In the genomic region with DNA sequence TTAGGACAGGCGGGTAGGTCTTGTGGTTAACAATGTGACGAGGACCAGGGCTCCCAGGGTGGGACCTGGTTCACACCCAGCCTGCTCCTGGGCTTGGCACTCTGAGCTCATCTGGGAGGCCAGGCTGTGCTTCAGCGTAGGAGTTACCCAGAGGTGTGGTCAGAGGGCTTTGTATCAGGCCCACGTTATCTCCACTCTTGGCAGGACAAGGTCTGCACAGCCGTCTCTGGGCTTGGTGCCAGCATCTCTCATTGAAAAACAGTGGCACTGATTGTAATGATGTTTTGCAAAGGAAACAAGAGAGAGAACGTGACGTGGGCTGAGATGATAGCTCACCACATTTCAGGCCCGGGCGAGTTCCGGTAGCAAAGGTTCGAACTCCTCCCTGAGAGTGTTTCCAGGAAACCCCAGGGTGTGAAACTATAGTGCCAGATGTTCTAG, we compare ENCODE assay signal across 7 cellular contexts.
DNase-seq lines count a peak whose midpoint lies in the region; ATAC-seq and TF ChIP-seq lines count a peak whose summit lies in the region.

No MANE protein-coding gene starts in this region.

- H3K4me3 Mint-ChIP-seq in activated CD4-positive, alpha-beta T cell treated with anti-CD3 and anti-CD28 coated beads, Interleukin-2, amount 10 ng/mL, durations not matched to agents 7 days and 5 days: peak overlapping the region; percentile 4

- H3K27me3 ChIP-seq in colonic mucosa: no peaks in the 10 kb centered on the region

- H3K27me3 Mint-ChIP-seq in activated CD4-positive, alpha-beta T cell treated with anti-CD3 and anti-CD28 coated beads, Interleukin-2, amount 10 ng/mL, durations not matched to agents 7 days and 5 days: peaks cover 6% of the 10 kb centered on the region

- POLR2A ChIA-PET in activated CD4-positive, alpha-beta T cell treated with anti-CD3 and anti-CD28 coated beads, Interleukin-2, amount 10 ng/mL, durations not matched to agents 7 days and 5 days (lab: Charles Lee): no interaction called here

- no peaks in the 10 kb centered on the region for H3K4me1 ChIP-seq in colonic mucosa

- peaks cover 26% of the 10 kb centered on the region for H3K36me3 Mint-ChIP-seq in activated CD4-positive, alpha-beta T cell treated with anti-CD3 and anti-CD28 coated beads, Interleukin-2, amount 10 ng/mL, durations not matched to agents 7 days and 5 days (ENCODE audit: low read depth)

- H3K9ac ChIP-seq in colonic mucosa (ENCODE audit: low read depth in 2 of 2, low read length in 2 of 2): peak overlapping the region in 1 of 2 donors; percentile 69

- ATAC-seq in GM21381 (IDR thresholded peaks at IDR 0.05; ENCODE audit: unreplicated experiment): peak; percentile 78

- no peak overlapping the region for H3K4me3 ChIP-seq in colonic mucosa

- peak overlapping the region; percentile 74 for H3K27ac ChIP-seq in colonic mucosa

- peak; percentile 93 for DNase-seq in NCI-H1105 treated with DMSO at 0.1 percent for 48 hours (lab: John Stamatoyannopoulos, UW)
- DNase-seq in activated CD4-positive, alpha-beta T cell treated with anti-CD3 and anti-CD28 coated beads, Interleukin-2, amount 10 ng/mL, durations not matched to agents 7 days and 5 days: peak; percentile 80
- peak; percentile 97 for DNase-seq in colonic mucosa
- DNase-seq in mucosa of gallbladder (ENCODE audit: low spot score): peak; percentile 96
- DNase-seq in stimulated activated naive CD4-positive, alpha-beta T cell (lab: John Stamatoyannopoulos, UW): peak; percentile 44 to 89 (median 76)
- DNase-seq in UCSD-AML1 (lab: John Stamatoyannopoulos, UW; ENCODE audit: unreplicated experiment): no peak

- CTCF ChIA-PET in activated CD4-positive, alpha-beta T cell treated with anti-CD3 and anti-CD28 coated beads, Interleukin-2, amount 10 ng/mL, durations not matched to agents 7 days and 5 days (lab: Charles Lee): interaction anchor here (0.5 to 1.1 kb wide), 4 partner anchors 20 to 1435 kb away, joined by 3 read pairs; no protein-coding TSS in a partner anchor

- no peaks in the 10 kb centered on the region for H3K9me3 ChIP-seq in colonic mucosa

- H3K27ac Mint-ChIP-seq in activated CD4-positive, alpha-beta T cell treated with anti-CD3 and anti-CD28 coated beads, Interleukin-2, amount 10 ng/mL, durations not matched to agents 7 days and 5 days: peak overlapping the region; percentile 91

- no peak for TF ChIP-seq CTCF in colonic mucosa (IDR thresholded peaks at IDR 0.05)

- H3K9me3 Mint-ChIP-seq in activated CD4-positive, alpha-beta T cell treated with anti-CD3 and anti-CD28 coated beads, Interleukin-2, amount 10 ng/mL, durations not matched to agents 7 days and 5 days: peaks cover 23% of the 10 kb centered on the region

- H3K4me1 Mint-ChIP-seq in activated CD4-positive, alpha-beta T cell treated with anti-CD3 and anti-CD28 coated beads, Interleukin-2, amount 10 ng/mL, durations not matched to agents 7 days and 5 days: peaks cover 51% of the 10 kb centered on the region

- no peaks in the 10 kb centered on the region for H3K36me3 ChIP-seq in colonic mucosa

- intact Hi-C loops in colonic mucosa (cut with DNase I): no loop called here
